24 cellular contexts compared by ENCODE assay signal in the genomic region with DNA sequence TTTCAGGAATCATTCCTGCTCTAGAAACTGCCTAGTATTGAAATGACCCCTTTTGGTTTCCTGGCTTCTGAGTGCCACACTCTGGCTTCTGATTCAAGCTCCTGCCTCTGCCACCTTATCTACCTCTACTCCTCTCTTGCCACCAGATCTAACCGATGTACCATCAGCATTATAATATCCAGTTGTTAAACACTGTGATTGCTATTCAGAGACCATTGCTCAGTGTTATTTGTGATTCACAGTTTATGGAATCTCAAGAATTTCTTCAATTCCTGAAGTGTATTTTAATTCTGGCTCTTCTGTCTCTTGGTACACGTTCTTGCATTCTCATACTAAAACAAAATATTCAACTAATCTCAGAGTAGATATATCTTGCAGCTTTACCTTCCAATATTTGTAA.
DNase-seq lines count a peak whose midpoint lies in the region; ATAC-seq and TF ChIP-seq lines count a peak whose summit lies in the region.
"Had no signal": no experiment of that assay in that cellular context is flagged by ENCODE, and none has a peak within 500 bp of the region (broad histone marks: within the 10 kb centered on the region; RNA-seq: fewer than 3 reads in every experiment).

No MANE protein-coding gene starts in this region.

- H3K36me3 ChIP-seq in SJSA1: no peaks in the 10 kb centered on the region
- H3K36me3 ChIP-seq: ascending aorta, thoracic aorta had no signal

- no peaks in the 10 kb centered on the region; the same call in 1 of the 2 replicates for H3K27me3 Mint-ChIP-seq in HFFc6 (ENCODE audit: insufficient read depth)
- no peaks in the 10 kb centered on the region for H3K27me3 Mint-ChIP-seq in progenitor cell of endocrine pancreas
- no peaks in the 10 kb centered on the region for H3K27me3 Mint-ChIP-seq in stimulated activated memory B cell treated with anti-CD40 and anti-IgM and Interleukin-4, amounts not matched to agents 10 μg/mL and 1 μg/mL and 100 μg/mL, for 72 hours
- H3K27me3 Mint-ChIP-seq: B cell had no signal

- no peaks in the 10 kb centered on the region; the same call in 1 of the 2 replicates for H3K9me3 ChIP-seq in SJSA1 (replicated peaks)
- H3K9me3 ChIP-seq: ascending aorta, thoracic aorta had no signal

- H3K9me3 Mint-ChIP-seq in HFFc6 (peaks cover 15% of the 10 kb centered on the region), progenitor cell of endocrine pancreas (ENCODE audit: low read depth) (no peaks in the 10 kb centered on the region)
- H3K9me3 Mint-ChIP-seq in activated naive CD4-positive, alpha-beta T cell treated with anti-CD3 and anti-CD28 coated beads, Interleukin-2, amount 50 U/mL, for 72 hours: peaks cover 9 to 10% of the 10 kb centered on the region in 2 donors
- H3K9me3 Mint-ChIP-seq in stimulated activated memory B cell treated with anti-CD40 and anti-IgM and Interleukin-4, amounts not matched to agents 10 μg/mL and 1 μg/mL and 100 μg/mL, for 72 hours: peaks cover 4% of the 10 kb centered on the region
- H3K9me3 Mint-ChIP-seq: activated CD4-positive, alpha-beta T cell treated with anti-CD3 and anti-CD28 coated beads, Interleukin-2, amount 10 ng/mL, durations not matched to agents 24 days and 14 days; neural crest cell; T-helper 1 cell treated with Interleukin-12 subunit alpha and Interleukin-12 subunit beta and Interleukin-4 antibody, amounts not matched to agents 30 μg/mL and 1 μg/mL, for 36 hours had no signal

- peaks cover 36% of the 10 kb centered on the region for H3K4me1 ChIP-seq in SJSA1 (replicated peaks)
- H3K4me1 ChIP-seq: foreskin keratinocyte had no signal

- no peak for ATAC-seq in activated naive CD4-positive, alpha-beta T cell treated with anti-CD3 and anti-CD28 coated beads, Interleukin-2, amount 50 U/mL, for 72 hours
- no peak for ATAC-seq in HG02623 (IDR thresholded peaks at IDR 0.05; ENCODE audit: unreplicated experiment)
- ATAC-seq in stimulated activated memory B cell treated with anti-CD40 and anti-IgM and Interleukin-4, amounts not matched to agents 10 μg/mL and 1 μg/mL and 100 μg/mL, for 72 hours: no peak
- ATAC-seq: foreskin keratinocyte had no signal

- peak overlapping the region; percentile 3; the same call in 1 of the 2 replicates for H3K27ac Mint-ChIP-seq in HFFc6
- no peak overlapping the region for H3K27ac Mint-ChIP-seq in activated naive CD4-positive, alpha-beta T cell treated with anti-CD3 and anti-CD28 coated beads, Interleukin-2, amount 50 U/mL, for 72 hours
- H3K27ac Mint-ChIP-seq in progenitor cell of endocrine pancreas: no peak overlapping the region
- H3K27ac Mint-ChIP-seq in stimulated activated memory B cell treated with anti-CD40 and anti-IgM and Interleukin-4, amounts not matched to agents 10 μg/mL and 1 μg/mL and 100 μg/mL, for 72 hours: no peak overlapping the region
- H3K27ac Mint-ChIP-seq: activated CD4-positive, alpha-beta T cell treated with anti-CD3 and anti-CD28 coated beads, Interleukin-2, amount 10 ng/mL, durations not matched to agents 24 days and 14 days; B cell; T-helper 1 cell treated with Interleukin-12 subunit alpha and Interleukin-12 subunit beta and Interleukin-4 antibody, amounts not matched to agents 30 μg/mL and 1 μg/mL, for 36 hours had no signal

- no peak overlapping the region for H3K4me3 ChIP-seq in SJSA1
- H3K4me3 ChIP-seq: ascending aorta, PC-9, thoracic aorta had no signal

- no peak for DNase-seq in HFFc6
- DNase-seq in SJSA1 (ENCODE audit: low read depth in 1 of 2, low spot score in 2 of 2): peak in 1 of 2 experiments; percentile 53
- DNase-seq in kidney glomerular epithelial cell (lab: John Stamatoyannopoulos, UW): peak; percentile 33
- no peak for DNase-seq in activated naive CD4-positive, alpha-beta T cell treated with anti-CD3 and anti-CD28 coated beads, Interleukin-2, amount 50 U/mL, for 72 hours (ENCODE audit: low spot score in 2 of 2)
- DNase-seq in progenitor cell of endocrine pancreas (ENCODE audit: low spot score, unreplicated experiment): no peak
- DNase-seq: activated CD4-positive, alpha-beta T cell treated with anti-CD3 and anti-CD28 coated beads, Interleukin-2, amount 10 ng/mL, durations not matched to agents 24 days and 14 days; activated naive CD4-positive, alpha-beta T cell treated with anti-CD3 and anti-CD28 coated beads, Interleukin-2, amount 50 U/mL, for 16 hours; hippocampal formation; KG1; NCI-H187; NCI-H82; PC-9; small intestine; stimulated activated CD4-positive, alpha-beta T cell treated with anti-CD3 and anti-CD28 coated beads, Interleukin-2, amount 100 ng/mL, for 48 hours; stimulated activated naive CD4-positive, alpha-beta T cell treated with Interleukin-2 at 50 U/mL for 16 hours had no signal

- H3K27me3 ChIP-seq in SJSA1 (replicated peaks): no peaks in the 10 kb centered on the region
- H3K27me3 ChIP-seq: ascending aorta, foreskin keratinocyte had no signal

- H3K36me3 Mint-ChIP-seq in HFFc6 (ENCODE audit: low read depth): no peaks in the 10 kb centered on the region
- no peaks in the 10 kb centered on the region for H3K36me3 Mint-ChIP-seq in activated naive CD4-positive, alpha-beta T cell treated with anti-CD3 and anti-CD28 coated beads, Interleukin-2, amount 50 U/mL, for 72 hours
- H3K36me3 Mint-ChIP-seq in progenitor cell of endocrine pancreas (ENCODE audit: insufficient read depth): no peaks in the 10 kb centered on the region
- no peaks in the 10 kb centered on the region for H3K36me3 Mint-ChIP-seq in stimulated activated memory B cell treated with anti-CD40 and anti-IgM and Interleukin-4, amounts not matched to agents 10 μg/mL and 1 μg/mL and 100 μg/mL, for 72 hours

- peaks cover 16% of the 10 kb centered on the region; the same call in 1 of the 2 replicates for H3K4me1 Mint-ChIP-seq in HFFc6 (ENCODE audit: low read depth)
- no peaks in the 10 kb centered on the region for H3K4me1 Mint-ChIP-seq in progenitor cell of endocrine pancreas (ENCODE audit: low read depth)
- no peaks in the 10 kb centered on the region for H3K4me1 Mint-ChIP-seq in stimulated activated memory B cell treated with anti-CD40 and anti-IgM and Interleukin-4, amounts not matched to agents 10 μg/mL and 1 μg/mL and 100 μg/mL, for 72 hours
- H3K4me1 Mint-ChIP-seq: activated CD4-positive, alpha-beta T cell treated with anti-CD3 and anti-CD28 coated beads, Interleukin-2, amount 10 ng/mL, durations not matched to agents 24 days and 14 days; B cell; neural crest cell had no signal

- peak overlapping the region; percentile 25 for H3K27ac ChIP-seq in SJSA1
- H3K27ac ChIP-seq: ascending aorta, epithelial cell of prostate, foreskin keratinocyte, PC-9, thoracic aorta had no signal

- TF ChIP-seq CTCF in HFFc6 (IDR thresholded peaks at IDR 0.05) (no peak), progenitor cell of endocrine pancreas (IDR thresholded peaks at IDR 0.05; ENCODE audit: unreplicated experiment) (no peak)

- H3K4me3 Mint-ChIP-seq in HFFc6 (no peak overlapping the region; the same call in 1 of the 2 replicates), progenitor cell of endocrine pancreas (ENCODE audit: low read depth) (no peak overlapping the region)
- no peak overlapping the region for H3K4me3 Mint-ChIP-seq in stimulated activated memory B cell treated with anti-CD40 and anti-IgM and Interleukin-4, amounts not matched to agents 10 μg/mL and 1 μg/mL and 100 μg/mL, for 72 hours
- H3K4me3 Mint-ChIP-seq: activated CD4-positive, alpha-beta T cell treated with anti-CD3 and anti-CD28 coated beads, Interleukin-2, amount 10 ng/mL, durations not matched to agents 24 days and 14 days; B cell; neural crest cell; T-helper 1 cell treated with Interleukin-12 subunit alpha and Interleukin-12 subunit beta and Interleukin-4 antibody, amounts not matched to agents 30 μg/mL and 1 μg/mL, for 36 hours had no signal
